ENCODE assay signal across 8 cellular contexts in the genomic region with DNA sequence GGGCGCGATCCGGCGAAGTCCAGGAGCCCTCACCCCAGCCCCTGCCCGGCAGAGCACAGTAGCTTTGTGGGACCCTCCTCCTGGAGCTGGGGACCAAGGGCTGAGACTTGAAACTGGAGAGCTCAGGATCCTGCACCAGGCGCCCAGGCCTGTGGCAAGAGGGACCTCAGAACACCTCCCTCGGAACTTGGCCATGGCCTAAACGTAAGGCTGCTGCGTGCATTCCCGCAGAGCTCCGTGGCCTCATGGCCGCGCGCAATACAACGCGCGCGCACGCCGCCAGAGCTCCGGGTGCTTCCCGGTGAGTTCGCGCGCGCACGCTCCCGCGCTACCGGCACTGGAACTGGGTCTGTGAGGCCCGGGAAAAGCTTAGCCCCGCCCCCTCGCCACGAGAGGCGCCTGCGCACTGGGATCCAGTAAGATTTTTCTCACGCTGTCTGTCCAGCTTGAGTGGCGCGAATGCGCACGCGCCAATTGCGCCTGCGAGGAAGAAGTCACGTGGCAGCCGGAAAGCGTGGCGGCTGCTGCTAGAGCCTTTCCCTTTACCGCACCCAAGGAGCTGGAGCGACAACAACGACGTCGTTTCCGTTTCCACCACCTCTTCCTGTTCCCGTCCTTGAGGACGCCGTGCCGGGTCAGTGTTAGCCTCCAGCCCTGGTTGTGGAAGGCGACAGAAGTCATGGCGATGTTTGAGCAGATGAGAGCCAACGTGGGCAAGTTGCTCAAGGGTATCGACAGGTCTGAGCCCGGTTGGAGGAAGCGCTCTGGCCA. TPM values are rescaled to one million over a fixed set of nuclear protein-coding genes. Genes with fewer than 3 reads are reported as not detected.
DNase-seq lines count a peak whose midpoint lies in the region; ATAC-seq and TF ChIP-seq lines count a peak whose summit lies in the region.

TSS of gene EIF3K (plus strand) at position 599 of the 771 bp plus-strand sequence. CDS start at position 680, 81 bp downstream.

- no peaks in the 10 kb centered on the region for H3K9me3 Mint-ChIP-seq in immature natural killer cell

- H3K4me1 Mint-ChIP-seq in immature natural killer cell: peaks cover 52 to 58% of the 10 kb centered on the region in 2 donors

- ATAC-seq in GM18909 (IDR thresholded peaks at IDR 0.05; ENCODE audit: poor library complexity, unreplicated experiment) (peak; percentile 66), HG03196 (IDR thresholded peaks at IDR 0.05; ENCODE audit: unreplicated experiment) (peak; percentile 64)

- H3K4me3 Mint-ChIP-seq in immature natural killer cell: peak within 1 kb of the TSS; percentile 97 to 100 (median 99)

- peaks cover 0 to 11% (median 7%) of the 10 kb centered on the region in 3 donors for H3K27me3 Mint-ChIP-seq in immature natural killer cell (ENCODE audit: low read depth in 3 of 3)

- peak; percentile 91 for DNase-seq in AG04449 (ENCODE audit: low read depth, low spot score)
- DNase-seq in NCI-H345 treated with DMSO at 0.1 percent for 48 hours (lab: John Stamatoyannopoulos, UW; ENCODE audit: unreplicated experiment): peak; percentile 100
- peak; percentile 90 to 96 (median 92) for DNase-seq in activated CD4-positive, CD25-positive, alpha-beta regulatory T cell (lab: John Stamatoyannopoulos, UW)
- peak; percentile 96 for DNase-seq in central memory CD4-positive, alpha-beta T cell
- peak; percentile 97 to 98 (median 97) for DNase-seq in immature natural killer cell
- peak; percentile 98 for DNase-seq in smooth muscle cell of the brain vasculature (ENCODE audit: low read depth, low spot score)

- peak within 1 kb of the TSS; percentile 86 for H3K4me3 ChIP-seq in AG04449 (ENCODE audit: low read depth, low read length)

- peaks cover 9 to 30% (median 11%) of the 10 kb centered on the region in 3 donors for H3K36me3 Mint-ChIP-seq in immature natural killer cell

- peak within 1 kb of the TSS; percentile 92 to 99 (median 98) for H3K27ac Mint-ChIP-seq in immature natural killer cell

- no peak for TF ChIP-seq CTCF in AG04449 (IDR thresholded peaks at IDR 0.05; ENCODE audit: insufficient read depth, low read length, missing control alignments)

- POLR2A ChIA-PET in AG04449 (lab: Yijun Ruan, JAX): interaction anchor here (0.6 to 2.0 kb wide), 8 partner anchors 10 to 216 kb away, joined by 3 to 6 read pairs (median 4); partner anchors contain the start of genes ACTN4 and FAM98C

- CTCF ChIA-PET in AG04449 (lab: Yijun Ruan, JAX): interaction anchor here (0.6 to 5.7 kb wide), 8 partner anchors 10 to 312 kb away, joined by 3 to 100 read pairs (median 3); partner anchors contain the start of genes CATSPERG, FAM98C, MRPS12 and SARS2

RNA-seq across cellular contexts. Expression of gene EIF3K, which starts in this region (rescaled TPM):
- 100 to 1,000 TPM; 338 to 456 (median 383) TPM for polyA plus RNA-seq in immature natural killer cell

Comparison
In these comparisons a context has a peak if more than half of its experiments do, and no peak if none do; other contexts are left out.
1. Peak in every context shown above with its lines: DNase-seq, ATAC-seq and H3K4me3 ChIP-seq.